1 cellular context compared by ENCODE assay signal in genomic region chr7:100003711-100004661, GRCh38.
TF ChIP-seq lines count a peak whose summit lies in the region.

No MANE protein-coding gene starts in this region.

TF ChIP-seq in H1, 55 proteins besides CTCF, POLR2A, EP300 and RAD21:
- TF ChIP-seq CBX8 (IDR thresholded peaks at IDR 0.05; ENCODE audit: borderline replicate concordance, low read depth, low read length) (no peak), RNF2 (IDR thresholded peaks at IDR 0.05; ENCODE audit: borderline replicate concordance, low read depth, low read length, missing control alignments, poor library complexity, severe bottlenecking) (no peak), SIX5 (IDR thresholded peaks at IDR 0.05; ENCODE audit: low read depth, low read length) (no peak), MAFK (IDR thresholded peaks at IDR 0.05; ENCODE audit: low read depth, low read length) (no peak), JUN (IDR thresholded peaks at IDR 0.05; ENCODE audit: low read depth, low read length) (no peak), ASH2L (IDR thresholded peaks at IDR 0.05; ENCODE audit: low read length) (no peak), GTF2F1 (IDR thresholded peaks at IDR 0.05; ENCODE audit: borderline replicate concordance, low read depth, low read length) (no peak)
